In the genomic region with DNA sequence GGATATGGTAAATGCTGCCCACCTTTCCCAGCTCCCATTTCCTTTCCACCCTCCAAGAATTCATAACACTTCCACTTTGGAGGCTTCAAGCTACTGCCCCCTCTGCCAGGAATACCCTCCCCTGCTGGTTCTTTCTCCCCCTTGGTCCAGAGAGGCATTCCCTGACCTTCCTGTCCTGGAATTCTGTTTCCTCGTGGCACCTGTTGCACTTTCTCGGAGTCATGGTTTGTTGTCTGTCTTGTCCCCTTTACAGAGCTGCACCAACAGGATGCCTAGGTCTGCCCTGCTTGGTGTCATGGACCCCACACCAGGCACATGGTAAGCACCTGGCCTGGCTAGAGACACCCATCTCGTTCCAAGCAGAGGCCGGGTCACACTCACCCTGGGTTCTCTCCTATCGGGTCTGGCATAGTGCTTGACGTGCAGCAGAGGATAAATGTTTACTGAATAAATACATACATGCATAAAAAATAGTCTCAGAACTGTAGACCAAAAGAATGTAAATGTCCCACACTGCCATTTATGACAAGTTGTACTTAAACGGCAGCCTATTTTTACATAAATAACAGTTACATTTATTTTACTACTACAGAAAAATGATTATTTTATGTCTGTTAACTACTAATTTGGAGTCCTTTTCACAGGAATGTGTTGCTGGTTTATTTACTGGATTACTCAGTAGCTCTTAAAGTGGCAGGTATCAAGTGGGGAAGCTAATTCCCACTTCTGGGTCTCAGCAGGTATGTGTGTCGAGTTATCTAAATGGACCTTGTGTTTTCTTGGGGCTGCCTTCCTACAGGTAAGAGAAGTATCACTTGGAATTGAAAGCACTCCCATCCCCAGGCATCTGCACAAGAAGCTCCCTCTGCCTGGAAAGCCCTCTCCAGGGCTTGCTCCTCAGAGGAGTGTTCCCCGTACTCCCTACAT, we compare ENCODE assay signal across 27 cellular contexts.
DNase-seq lines count a peak whose midpoint lies in the region; ATAC-seq and TF ChIP-seq lines count a peak whose summit lies in the region.
"Had no signal": no experiment of that assay in that cellular context is flagged by ENCODE, and none has a peak within 500 bp of the region (broad histone marks: within the 10 kb centered on the region; RNA-seq: fewer than 3 reads in every experiment).

No MANE protein-coding gene starts in this region.

- H3K4me1 Mint-ChIP-seq in activated naive CD8-positive, alpha-beta T cell treated with anti-CD3 and anti-CD28 coated beads for 36 hours = no peaks in the 10 kb centered on the region
- no peaks in the 10 kb centered on the region for H3K4me1 Mint-ChIP-seq in activated naive CD8-positive, alpha-beta T cell treated with anti-CD3 and anti-CD28 coated beads, Interleukin-2, amount 50 U/mL, for 24 hours
- peaks cover 8% of the 10 kb centered on the region for H3K4me1 Mint-ChIP-seq in memory B cell
- H3K4me1 Mint-ChIP-seq in activated CD8-positive, alpha-beta T cell treated with anti-CD3 and anti-CD28 coated beads, Interleukin-2, amount 10 ng/mL, durations not matched to agents 7 days and 5 days (ENCODE audit: low read depth) = no peaks in the 10 kb centered on the region
- H3K4me1 Mint-ChIP-seq: CD8-positive, alpha-beta memory T cell had no signal

- no peaks in the 10 kb centered on the region for H3K36me3 ChIP-seq in HEK293 (ENCODE audit: control insufficient read depth in 2 of 2, insufficient read depth in 1 of 2, low read length in 2 of 2)
- no peaks in the 10 kb centered on the region for H3K36me3 ChIP-seq in endocrine pancreas (ENCODE audit: control insufficient read depth, insufficient read depth, low read length)
- H3K36me3 ChIP-seq: HAP-1, SJCRH30 had no signal

- TF ChIP-seq CTCF in HEK293 (tag by site-specific recombination; IDR thresholded peaks at IDR 0.05) = no peak

- no peaks in the 10 kb centered on the region for H3K9me3 ChIP-seq in HEK293 (ENCODE audit: control insufficient read depth, insufficient read depth, low read depth, low read length)
- no peaks in the 10 kb centered on the region for H3K9me3 ChIP-seq in endocrine pancreas (ENCODE audit: control insufficient read depth, low read length)
- H3K9me3 ChIP-seq: HAP-1, SJCRH30 had no signal

- H3K9me3 Mint-ChIP-seq in activated naive CD8-positive, alpha-beta T cell treated with anti-CD3 and anti-CD28 coated beads for 36 hours = no peaks in the 10 kb centered on the region
- no peaks in the 10 kb centered on the region for H3K9me3 Mint-ChIP-seq in activated naive CD8-positive, alpha-beta T cell treated with anti-CD3 and anti-CD28 coated beads, Interleukin-2, amount 50 U/mL, for 24 hours
- no peaks in the 10 kb centered on the region for H3K9me3 Mint-ChIP-seq in memory B cell
- H3K9me3 Mint-ChIP-seq in activated CD8-positive, alpha-beta T cell treated with anti-CD3 and anti-CD28 coated beads, Interleukin-2, amount 10 ng/mL, durations not matched to agents 7 days and 5 days (ENCODE audit: insufficient read depth) = no peaks in the 10 kb centered on the region
- H3K9me3 Mint-ChIP-seq: CD8-positive, alpha-beta memory T cell had no signal

- H3K4me3 Mint-ChIP-seq in activated naive CD8-positive, alpha-beta T cell treated with anti-CD3 and anti-CD28 coated beads for 36 hours = peak overlapping the region; percentile 11
- H3K4me3 Mint-ChIP-seq in activated naive CD8-positive, alpha-beta T cell treated with anti-CD3 and anti-CD28 coated beads, Interleukin-2, amount 50 U/mL, for 24 hours = no peak overlapping the region
- H3K4me3 Mint-ChIP-seq in memory B cell = no peak overlapping the region
- no peak overlapping the region for H3K4me3 Mint-ChIP-seq in activated CD8-positive, alpha-beta T cell treated with anti-CD3 and anti-CD28 coated beads, Interleukin-2, amount 10 ng/mL, durations not matched to agents 7 days and 5 days
- H3K4me3 Mint-ChIP-seq: B cell; CD14-positive monocyte; CD8-positive, alpha-beta memory T cell; IgD-negative memory B cell had no signal

- no peak for ATAC-seq in activated naive CD8-positive, alpha-beta T cell treated with anti-CD3 and anti-CD28 coated beads, Interleukin-2, amount 50 U/mL, for 24 hours
- no peak for ATAC-seq in memory B cell (ENCODE audit: low read depth)
- ATAC-seq in GM21515 (IDR thresholded peaks at IDR 0.05; ENCODE audit: unreplicated experiment) = no peak
- no peak for ATAC-seq in activated CD8-positive, alpha-beta T cell treated with anti-CD3 and anti-CD28 coated beads, Interleukin-2, amount 10 ng/mL, durations not matched to agents 7 days and 5 days
- ATAC-seq: SK-N-SH treated with all-trans-retinoic acid at 6 μM for 48 hours had no signal

- no peak for DNase-seq in activated naive CD8-positive, alpha-beta T cell treated with anti-CD3 and anti-CD28 coated beads for 36 hours
- DNase-seq in activated naive CD8-positive, alpha-beta T cell treated with anti-CD3 and anti-CD28 coated beads, Interleukin-2, amount 50 U/mL, for 24 hours = no peak
- DNase-seq in memory B cell (ENCODE audit: low spot score in 2 of 2) (no peak), T-helper 9 cell (no peak)
- no peak for DNase-seq in activated CD8-positive, alpha-beta T cell treated with anti-CD3 and anti-CD28 coated beads, Interleukin-2, amount 10 ng/mL, durations not matched to agents 7 days and 5 days
- DNase-seq: Calu3; CD8-positive, alpha-beta memory T cell; DMS79 treated with DMSO at 0.1 percent for 48 hours; GF-D8; NCI-H1092; NCI-H1417 treated with DMSO at 0.1 percent for 48 hours; NCI-H1694 treated with DMSO at 0.1 percent for 48 hours; NCI-H2081; NCI-H2171; NCI-H345; NCI-H524; NCI-H748 treated with DMSO at 0.1 percent for 48 hours had no signal

- no peaks in the 10 kb centered on the region for H3K27me3 ChIP-seq in endocrine pancreas (ENCODE audit: control insufficient read depth, insufficient read depth, low read length)
- H3K27me3 ChIP-seq: SJCRH30 had no signal

- H3K4me3 ChIP-seq in HEK293 (ENCODE audit: low read depth, low read length) (no peak overlapping the region), endocrine pancreas (ENCODE audit: control insufficient read depth, insufficient read depth, low read length) (no peak overlapping the region)
- H3K4me3 ChIP-seq: HAP-1, SJCRH30 had no signal

- peak overlapping the region; percentile 1 for H3K9ac ChIP-seq in endocrine pancreas (ENCODE audit: control insufficient read depth, insufficient read depth, low read length)

- no peak overlapping the region for H3K27ac ChIP-seq in HEK293 (ENCODE audit: extremely low read depth, low read depth, low read length)
- H3K27ac ChIP-seq: 22Rv1, SJCRH30 had no signal

- no peak overlapping the region for H3K27ac Mint-ChIP-seq in activated naive CD8-positive, alpha-beta T cell treated with anti-CD3 and anti-CD28 coated beads for 36 hours
- H3K27ac Mint-ChIP-seq in activated naive CD8-positive, alpha-beta T cell treated with anti-CD3 and anti-CD28 coated beads, Interleukin-2, amount 50 U/mL, for 24 hours = no peak overlapping the region
- peak overlapping the region; percentile 3 for H3K27ac Mint-ChIP-seq in memory B cell
- no peak overlapping the region for H3K27ac Mint-ChIP-seq in activated CD8-positive, alpha-beta T cell treated with anti-CD3 and anti-CD28 coated beads, Interleukin-2, amount 10 ng/mL, durations not matched to agents 7 days and 5 days
- H3K27ac Mint-ChIP-seq: B cell; CD8-positive, alpha-beta memory T cell; IgD-negative memory B cell had no signal

- POLR2A ChIA-PET in HEK293 (lab: Yijun Ruan, JAX) = no interaction called here
- POLR2A ChIA-PET in activated CD8-positive, alpha-beta T cell treated with anti-CD3 and anti-CD28 coated beads, Interleukin-2, amount 10 ng/mL, durations not matched to agents 7 days and 5 days (lab: Charles Lee) = no interaction called here

- H3K4me1 ChIP-seq in HEK293 (ENCODE audit: control insufficient read depth, insufficient read depth, low read length) (no peaks in the 10 kb centered on the region), endocrine pancreas (ENCODE audit: control insufficient read depth, insufficient read depth, low read length) (no peaks in the 10 kb centered on the region)
- H3K4me1 ChIP-seq: HAP-1, SJCRH30 had no signal

- CTCF ChIA-PET in HEK293 (lab: Yijun Ruan, JAX) = interaction anchor here (0.6 to 0.8 kb wide), 4 partner anchors 41 to 205 kb away, joined by 4 to 5 read pairs (median 4); partner anchors contain the start of gene NHLRC1
- CTCF ChIA-PET in activated CD8-positive, alpha-beta T cell treated with anti-CD3 and anti-CD28 coated beads, Interleukin-2, amount 10 ng/mL, durations not matched to agents 7 days and 5 days (lab: Charles Lee) = no interaction called here

- peaks cover 4% of the 10 kb centered on the region for H3K27me3 Mint-ChIP-seq in activated naive CD8-positive, alpha-beta T cell treated with anti-CD3 and anti-CD28 coated beads for 36 hours
- H3K27me3 Mint-ChIP-seq in activated naive CD8-positive, alpha-beta T cell treated with anti-CD3 and anti-CD28 coated beads, Interleukin-2, amount 50 U/mL, for 24 hours = peaks cover 2% of the 10 kb centered on the region
- no peaks in the 10 kb centered on the region for H3K27me3 Mint-ChIP-seq in memory B cell
- peaks cover 12% of the 10 kb centered on the region for H3K27me3 Mint-ChIP-seq in activated CD8-positive, alpha-beta T cell treated with anti-CD3 and anti-CD28 coated beads, Interleukin-2, amount 10 ng/mL, durations not matched to agents 7 days and 5 days (ENCODE audit: low read depth)
- H3K27me3 Mint-ChIP-seq: B cell, IgD-negative memory B cell had no signal

- no peaks in the 10 kb centered on the region for H3K36me3 Mint-ChIP-seq in activated naive CD8-positive, alpha-beta T cell treated with anti-CD3 and anti-CD28 coated beads for 36 hours
- H3K36me3 Mint-ChIP-seq in activated naive CD8-positive, alpha-beta T cell treated with anti-CD3 and anti-CD28 coated beads, Interleukin-2, amount 50 U/mL, for 24 hours (ENCODE audit: low read depth) = no peaks in the 10 kb centered on the region
- peaks cover 3% of the 10 kb centered on the region for H3K36me3 Mint-ChIP-seq in memory B cell
- no peaks in the 10 kb centered on the region for H3K36me3 Mint-ChIP-seq in activated CD8-positive, alpha-beta T cell treated with anti-CD3 and anti-CD28 coated beads, Interleukin-2, amount 10 ng/mL, durations not matched to agents 7 days and 5 days (ENCODE audit: low read depth)
- H3K36me3 Mint-ChIP-seq: CD8-positive, alpha-beta memory T cell had no signal

TF ChIP-seq in HEK293, 187 proteins besides CTCF, POLR2A, EP300 and RAD21:
- TF ChIP-seq SCRT2 (tag by site-specific recombination; IDR thresholded peaks at IDR 0.05) = peak; percentile 84
- no peak for TF ChIP-seq ZNF292 (tag by site-specific recombination; IDR thresholded peaks at IDR 0.05; ENCODE audit: borderline replicate concordance, low read depth)
- TF ChIP-seq SCRT1 (tag by site-specific recombination; IDR thresholded peaks at IDR 0.05; ENCODE audit: borderline replicate concordance) = peak; percentile 58; the same call in 1 of the 2 replicates
